In the genomic region with DNA sequence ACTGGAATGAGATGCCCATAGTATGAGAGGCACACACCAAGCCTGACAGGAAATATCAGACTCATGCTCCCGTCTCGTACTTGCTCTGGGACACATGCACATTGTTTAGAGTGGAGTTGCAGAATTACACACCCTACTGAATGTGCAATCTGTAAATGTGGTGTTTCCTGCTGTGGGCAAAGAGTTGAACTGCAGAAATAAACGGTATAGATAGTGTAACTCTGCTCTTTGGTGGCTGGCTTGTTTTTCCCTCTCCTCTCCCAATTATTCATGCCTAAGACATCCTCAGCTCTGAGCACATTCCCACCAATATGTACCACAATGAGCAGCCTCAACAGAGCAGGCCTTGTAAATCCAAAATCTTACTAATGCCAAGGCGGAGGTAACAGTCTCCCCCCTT, we compare ENCODE assay signal across 1 cellular context.
TF ChIP-seq lines count a peak whose summit lies in the region.

No MANE protein-coding gene starts in this region.

TF ChIP-seq in WTC11, 78 proteins besides CTCF, POLR2A, EP300 and RAD21 (continued from another document):
- TF ChIP-seq, protein P1, sequence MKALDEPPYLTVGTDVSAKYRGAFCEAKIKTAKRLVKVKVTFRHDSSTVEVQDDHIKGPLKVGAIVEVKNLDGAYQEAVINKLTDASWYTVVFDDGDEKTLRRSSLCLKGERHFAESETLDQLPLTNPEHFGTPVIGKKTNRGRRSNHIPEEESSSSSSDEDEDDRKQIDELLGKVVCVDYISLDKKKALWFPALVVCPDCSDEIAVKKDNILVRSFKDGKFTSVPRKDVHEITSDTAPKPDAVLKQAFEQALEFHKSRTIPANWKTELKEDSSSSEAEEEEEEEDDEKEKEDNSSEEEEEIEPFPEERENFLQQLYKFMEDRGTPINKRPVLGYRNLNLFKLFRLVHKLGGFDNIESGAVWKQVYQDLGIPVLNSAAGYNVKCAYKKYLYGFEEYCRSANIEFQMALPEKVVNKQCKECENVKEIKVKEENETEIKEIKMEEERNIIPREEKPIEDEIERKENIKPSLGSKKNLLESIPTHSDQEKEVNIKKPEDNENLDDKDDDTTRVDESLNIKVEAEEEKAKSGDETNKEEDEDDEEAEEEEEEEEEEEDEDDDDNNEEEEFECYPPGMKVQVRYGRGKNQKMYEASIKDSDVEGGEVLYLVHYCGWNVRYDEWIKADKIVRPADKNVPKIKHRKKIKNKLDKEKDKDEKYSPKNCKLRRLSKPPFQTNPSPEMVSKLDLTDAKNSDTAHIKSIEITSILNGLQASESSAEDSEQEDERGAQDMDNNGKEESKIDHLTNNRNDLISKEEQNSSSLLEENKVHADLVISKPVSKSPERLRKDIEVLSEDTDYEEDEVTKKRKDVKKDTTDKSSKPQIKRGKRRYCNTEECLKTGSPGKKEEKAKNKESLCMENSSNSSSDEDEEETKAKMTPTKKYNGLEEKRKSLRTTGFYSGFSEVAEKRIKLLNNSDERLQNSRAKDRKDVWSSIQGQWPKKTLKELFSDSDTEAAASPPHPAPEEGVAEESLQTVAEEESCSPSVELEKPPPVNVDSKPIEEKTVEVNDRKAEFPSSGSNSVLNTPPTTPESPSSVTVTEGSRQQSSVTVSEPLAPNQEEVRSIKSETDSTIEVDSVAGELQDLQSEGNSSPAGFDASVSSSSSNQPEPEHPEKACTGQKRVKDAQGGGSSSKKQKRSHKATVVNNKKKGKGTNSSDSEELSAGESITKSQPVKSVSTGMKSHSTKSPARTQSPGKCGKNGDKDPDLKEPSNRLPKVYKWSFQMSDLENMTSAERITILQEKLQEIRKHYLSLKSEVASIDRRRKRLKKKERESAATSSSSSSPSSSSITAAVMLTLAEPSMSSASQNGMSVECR (CRISPR knock-in tag; IDR thresholded peaks at IDR 0.05; ENCODE audit: borderline replicate concordance) = no peak
- TF ChIP-seq SOX15 (CRISPR knock-in tag; IDR thresholded peaks at IDR 0.05) (no peak), ZNF138 (CRISPR knock-in tag; conservative IDR thresholded peaks at IDR 0.05) (no peak)
